19 cellular contexts compared by ENCODE assay signal in genomic region chr2:168560817-168561485, GRCh38.
DNase-seq lines count a peak whose midpoint lies in the region; ATAC-seq, FAIRE-seq and TF ChIP-seq lines count a peak whose summit lies in the region.
"Had no signal": no experiment of that assay in that cellular context is flagged by ENCODE, and none has a peak within 500 bp of the region (broad histone marks: within the 10 kb centered on the region; RNA-seq: fewer than 3 reads in every experiment).

No MANE protein-coding gene starts in this region.

- no peaks in the 10 kb centered on the region for H3K79me2 ChIP-seq in endothelial cell of umbilical vein (ENCODE audit: control insufficient read depth, insufficient read depth, low read length)

- no peak overlapping the region for H3K27ac ChIP-seq in endothelial cell of umbilical vein (ENCODE audit: insufficient read depth, low read depth, low read length)
- H3K27ac ChIP-seq: thyroid gland had no signal

- H3K4me1 ChIP-seq in endothelial cell of umbilical vein (ENCODE audit: control insufficient read depth, extremely low read depth, insufficient read depth, low read length), result no peaks in the 10 kb centered on the region

- POLR2A ChIA-PET in GM10248 (lab: Yijun Ruan, JAX), result no interaction called here
- POLR2A ChIA-PET in endothelial cell of umbilical vein (lab: Charles Lee), result no interaction called here

- H2AFZ ChIP-seq in endothelial cell of umbilical vein (ENCODE audit: low read depth, low read length), result no peak overlapping the region

- no peak overlapping the region for H3K4me3 ChIP-seq in endothelial cell of umbilical vein (replicated peaks in 1 of 3; ENCODE audit: insufficient read depth in 1 of 3, low read depth in 1 of 3, low read length in 3 of 3)
- H3K4me3 ChIP-seq: thyroid gland had no signal

- no peaks in the 10 kb centered on the region for H3K9me3 ChIP-seq in endothelial cell of umbilical vein (replicated peaks; ENCODE audit: control insufficient read depth, insufficient read depth, low read length)
- H3K9me3 ChIP-seq: thyroid gland had no signal

- CTCF ChIA-PET in GM10248 (lab: Yijun Ruan, JAX) (no interaction called here), endothelial cell of umbilical vein (lab: Charles Lee) (interaction anchor here (1.2 kb wide), 1 partner anchor 11 kb away, joined by 3 read pairs; no protein-coding TSS in a partner anchor)

- no peaks in the 10 kb centered on the region for H3K27me3 ChIP-seq in endothelial cell of umbilical vein (ENCODE audit: control insufficient read depth in 2 of 2, insufficient read depth in 2 of 2, low read length in 2 of 2)
- H3K27me3 ChIP-seq: thyroid gland had no signal

- TF ChIP-seq CTCF in GM10248 (IDR thresholded peaks at IDR 0.05; ENCODE audit: control extremely low read depth, extremely low read depth, low read depth, missing control alignments), result no peak
- TF ChIP-seq CTCF in endothelial cell of umbilical vein (IDR thresholded peaks at IDR 0.05; ENCODE audit: extremely low read depth in 1 of 2, insufficient read depth in 1 of 2, low read depth in 1 of 2, low read length in 2 of 2), result no peak

- ATAC-seq in GM19035 (IDR thresholded peaks at IDR 0.05; ENCODE audit: unreplicated experiment) (peak; percentile 47), HG02852 (IDR thresholded peaks at IDR 0.05; ENCODE audit: unreplicated experiment) (peak; percentile 54), HG02840 (IDR thresholded peaks at IDR 0.05; ENCODE audit: low FRiP score, unreplicated experiment) (no peak), HG03571 (IDR thresholded peaks at IDR 0.05; ENCODE audit: unreplicated experiment) (no peak)
- ATAC-seq: activated CD4-positive, alpha-beta T cell treated with anti-CD3 and anti-CD28 coated beads for 36 hours; sciatic nerve had no signal

- no peak overlapping the region for H3K9ac ChIP-seq in endothelial cell of umbilical vein (replicated peaks; ENCODE audit: extremely low read depth, insufficient read depth, low read length)

- intact Hi-C loops in endothelial cell of umbilical vein (cut with micrococcal nuclease), result no loop called here

- peak; percentile 44 for FAIRE-seq in endothelial cell of umbilical vein (lab: Jason Lieb, UNC)
- FAIRE-seq: endometrium, frontal cortex had no signal

- H3K36me3 ChIP-seq in endothelial cell of umbilical vein (ENCODE audit: control insufficient read depth in 2 of 2, extremely low read depth in 1 of 2, insufficient read depth in 2 of 2, low read length in 2 of 2), result no peaks in the 10 kb centered on the region
- H3K36me3 ChIP-seq: thyroid gland had no signal

- DNase-seq in GM10248 (ENCODE audit: extremely low spot score) (peak; percentile 17), endothelial cell of umbilical vein (ENCODE audit: low read depth, low spot score) (peak; percentile 33), DMS 273 (lab: John Stamatoyannopoulos, UW; ENCODE audit: unreplicated experiment) (no peak), NCI-H187 treated with DMSO at 0.1 percent for 48 hours (lab: John Stamatoyannopoulos, UW) (no peak)
- DNase-seq: activated CD4-positive, alpha-beta T cell treated with anti-CD3 and anti-CD28 coated beads for 36 hours; activated T-cell treated with anti-CD3 and anti-CD28 coated beads for 4 hours; CD8-positive, alpha-beta memory T cell; central memory CD4-positive, alpha-beta T cell; mammary epithelial cell; NCI-H1092 treated with DMSO at 0.1 percent for 48 hours; NK-92 treated with Interleukin-12 subunit alpha and Interleukin-12 subunit beta, amount 100 ng/mL, for 24 hours; thyroid gland had no signal

- no peak overlapping the region for H3K4me2 ChIP-seq in endothelial cell of umbilical vein (ENCODE audit: insufficient read depth, low read length)

- TF ChIP-seq POLR2A in endothelial cell of umbilical vein (IDR thresholded peaks at IDR 0.05; ENCODE audit: low read depth, low read length), result no peak

- H3K9me1 ChIP-seq in endothelial cell of umbilical vein (replicated peaks; ENCODE audit: control insufficient read depth, extremely low read depth, insufficient read depth, low read length), result no peaks in the 10 kb centered on the region

- no peaks in the 10 kb centered on the region for H4K20me1 ChIP-seq in endothelial cell of umbilical vein (replicated peaks; ENCODE audit: control insufficient read depth, extremely low read depth, insufficient read depth, low read length)

- dilution Hi-C loops in endothelial cell of umbilical vein (cut with MboI; ENCODE audit: extremely low pct_ligation_motif_present, low sequenced_read_pairs), result no loop called here

- no TSS peak for BruUV-seq in endothelial cell of umbilical vein (replicated peaks; lab: Mats Ljungman, UMichigan)

TF ChIP-seq in endothelial cell of umbilical vein, 7 proteins besides CTCF, POLR2A, EP300 and RAD21:
- TF ChIP-seq MYC (IDR thresholded peaks at IDR 0.05; ENCODE audit: low read depth, low read length), result no peak
- no peak for TF ChIP-seq EZH2 (IDR thresholded peaks at IDR 0.05; ENCODE audit: borderline replicate concordance, low read depth, low read length, severe bottlenecking)
- no peak for TF ChIP-seq POLR2AphosphoS5 (IDR thresholded peaks at IDR 0.05; ENCODE audit: insufficient read depth, low read depth, low read length)
- TF ChIP-seq FOS (IDR thresholded peaks at IDR 0.05; ENCODE audit: borderline replicate concordance, insufficient read depth, low read length), result no peak

Comparison
In these comparisons a context has a peak if more than half of its experiments do, and no peak if none do; other contexts are left out.
1. DNase-seq: peak in GM10248 (single experiment) and endothelial cell of umbilical vein (single experiment); none in DMS 273 (single experiment) and NCI-H187 treated with DMSO at 0.1 percent for 48 hours (single experiment).
2. ATAC-seq: peak in GM19035 (single experiment) and HG02852 (single experiment); none in HG02840 (single experiment) and HG03571 (single experiment).